In the genomic region with DNA sequence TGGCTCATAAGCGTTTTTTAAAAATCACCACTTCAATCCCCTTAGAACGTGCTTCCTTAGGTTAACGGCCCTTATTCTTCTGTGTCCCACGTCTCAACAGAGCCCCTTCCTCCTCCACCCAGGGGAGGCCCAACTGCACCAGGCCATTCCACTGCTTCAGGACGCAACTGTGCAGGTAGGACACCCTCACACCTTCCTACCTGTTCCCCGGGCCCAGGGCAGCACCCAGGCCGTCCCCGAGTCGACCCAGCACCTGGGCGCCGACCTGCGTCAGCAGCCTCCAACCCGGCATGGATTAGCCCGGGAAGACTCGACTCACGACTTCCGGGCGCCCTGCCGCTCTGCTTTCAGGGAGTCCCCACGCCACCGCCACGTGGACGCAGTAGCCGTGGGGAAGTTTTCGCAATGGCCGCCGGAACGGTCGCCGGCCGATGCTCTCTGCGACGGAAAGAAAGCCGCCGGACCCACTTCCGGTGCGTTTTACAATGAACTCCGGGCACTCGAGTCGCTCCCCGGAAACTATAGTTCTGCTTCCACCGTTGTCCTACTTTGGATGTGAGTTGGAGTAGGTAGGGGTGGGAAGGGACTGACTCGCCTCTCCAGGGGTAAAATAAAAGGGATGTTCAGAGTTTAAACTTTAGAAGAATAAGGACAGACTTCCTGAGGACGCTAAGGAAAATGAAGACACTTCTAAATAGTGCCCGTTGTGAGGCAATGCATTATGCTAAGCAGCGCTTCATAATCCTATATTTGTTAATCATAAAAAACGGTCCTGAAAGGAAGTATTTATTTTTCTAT, we compare ENCODE assay signal across 8 cellular contexts. TPM values are rescaled to one million over a fixed set of nuclear protein-coding genes. Genes with fewer than 3 reads are reported as not detected.
DNase-seq lines count a peak whose midpoint lies in the region; ATAC-seq and TF ChIP-seq lines count a peak whose summit lies in the region.

A gene (minus strand): TSS at position 442 of the 798 bp plus-strand sequence. CDS start 150 bp downstream, at position 292.

- H3K36me3 Mint-ChIP-seq in T-helper 17 cell (ENCODE audit: low read depth) (peaks cover 6% of the 10 kb centered on the region), progenitor cell of endocrine pancreas (ENCODE audit: insufficient read depth) (peaks cover 6% of the 10 kb centered on the region)

- H3K27me3 ChIP-seq in upper lobe of right lung: no peaks in the 10 kb centered on the region

- ATAC-seq in GM18499 (IDR thresholded peaks at IDR 0.05; ENCODE audit: insufficient read depth, unreplicated experiment) (peak; percentile 77), HG02885 (IDR thresholded peaks at IDR 0.05; ENCODE audit: poor library complexity, unreplicated experiment) (peak; percentile 94), T-helper 17 cell (peak; percentile 93), left ventricle myocardium superior (peak; percentile 99), upper lobe of right lung (peak; percentile 98)

- intact Hi-C loops in left ventricle myocardium superior (cut with micrococcal nuclease) (no loop called here), upper lobe of right lung (cut with DNase I) (no loop called here)

- no peaks in the 10 kb centered on the region for H3K9me3 ChIP-seq in T-helper 17 cell (ENCODE audit: control insufficient read depth, low read length, poor library complexity, severe bottlenecking)
- no peaks in the 10 kb centered on the region for H3K9me3 ChIP-seq in upper lobe of right lung

- peak; percentile 85 for DNase-seq in NCI-H1694 (lab: John Stamatoyannopoulos, UW)
- peak; percentile 65 to 72 (median 67) for DNase-seq in T-helper 17 cell
- peak; percentile 33 to 90 (median 73) for DNase-seq in amygdala (lab: John Stamatoyannopoulos, UW)
- peak; percentile 90 for DNase-seq in left ventricle myocardium superior
- peak; percentile 69 for DNase-seq in progenitor cell of endocrine pancreas (ENCODE audit: low spot score, unreplicated experiment)
- DNase-seq in upper lobe of right lung: peak; percentile 92

- H3K4me1 ChIP-seq in upper lobe of right lung: peaks cover 18% of the 10 kb centered on the region

- H3K27ac Mint-ChIP-seq in T-helper 17 cell (peak within 1 kb of the TSS; percentile 97), progenitor cell of endocrine pancreas (peak within 1 kb of the TSS; percentile 98)

- H3K27ac ChIP-seq in upper lobe of right lung: peak within 1 kb of the TSS; percentile 84

- peak within 1 kb of the TSS; percentile 99 for H3K4me3 Mint-ChIP-seq in T-helper 17 cell
- H3K4me3 Mint-ChIP-seq in progenitor cell of endocrine pancreas (ENCODE audit: low read depth): peak within 1 kb of the TSS; percentile 99

- peaks cover 24% of the 10 kb centered on the region for H3K36me3 ChIP-seq in upper lobe of right lung

- peak within 1 kb of the TSS; percentile 88 for H3K4me3 ChIP-seq in upper lobe of right lung

- peaks cover 26% of the 10 kb centered on the region for H3K4me1 Mint-ChIP-seq in T-helper 17 cell
- peaks cover 11% of the 10 kb centered on the region for H3K4me1 Mint-ChIP-seq in progenitor cell of endocrine pancreas (ENCODE audit: low read depth)

- H3K9me3 Mint-ChIP-seq in progenitor cell of endocrine pancreas (ENCODE audit: low read depth): no peaks in the 10 kb centered on the region

- H3K27me3 Mint-ChIP-seq in T-helper 17 cell: no peaks in the 10 kb centered on the region
- H3K27me3 Mint-ChIP-seq in progenitor cell of endocrine pancreas: peaks cover 29% of the 10 kb centered on the region

- TF ChIP-seq CTCF in progenitor cell of endocrine pancreas (IDR thresholded peaks at IDR 0.05; ENCODE audit: unreplicated experiment): no peak
- no peak for TF ChIP-seq CTCF in upper lobe of right lung (IDR thresholded peaks at IDR 0.05)

RNA-seq across cellular contexts. Expression of the gene that starts here (rescaled TPM):
- total RNA-seq in T-helper 17 cell: 10 to 100 TPM; 33.1 to 35.0 TPM
- total RNA-seq in left ventricle myocardium superior: 58.8 TPM
- 83.8 and 90.4 TPM in 2 replicates for total RNA-seq in progenitor cell of endocrine pancreas
- 48.8 TPM for total RNA-seq in upper lobe of right lung

Comparison
In these comparisons a context has a peak if more than half of its experiments do, and no peak if none do; other contexts are left out.
1. Peak in every context shown above with its lines: DNase-seq, ATAC-seq, H3K4me3 ChIP-seq and H3K27ac ChIP-seq.